Comparison of ENCODE assay signal across 28 cellular contexts in the genomic region with DNA sequence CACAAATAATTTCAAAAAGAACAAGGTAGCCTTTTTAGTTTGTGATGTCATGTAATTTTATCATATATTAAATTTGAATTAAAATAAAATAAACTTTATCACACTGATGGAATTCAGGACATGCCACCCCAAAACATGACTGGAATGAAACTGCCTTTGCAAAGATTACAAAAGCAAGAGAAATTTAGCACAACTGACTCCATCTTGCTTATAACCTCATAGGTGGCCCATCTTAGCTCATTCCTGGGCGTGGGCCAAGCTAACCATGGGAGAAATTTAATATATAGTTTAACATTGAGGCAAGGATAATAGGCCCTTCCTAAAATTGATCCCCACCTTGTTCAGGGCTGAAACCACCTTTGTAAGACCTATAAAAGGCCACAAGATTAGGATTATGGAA.
"Had no signal": no experiment of that assay in that cellular context is flagged by ENCODE, and none has a peak within 500 bp of the region (broad histone marks: within the 10 kb centered on the region; RNA-seq: fewer than 3 reads in every experiment).

No MANE protein-coding gene starts in this region.

- FAIRE-seq: endometrium, endothelial cell of umbilical vein, frontal cortex had no signal

- ATAC-seq: effector memory CD8-positive, alpha-beta T cell; esophagus mucosa; foreskin keratinocyte; gastrocnemius medialis; gastroesophageal sphincter; heart left ventricle; heart right ventricle had no signal

- H3K4me3 ChIP-seq: colonic mucosa, coronary artery, dorsolateral prefrontal cortex, esophagus muscularis mucosa, esophagus squamous epithelium, gastrocnemius medialis, gastroesophageal sphincter, heart left ventricle, heart right ventricle, hepatocyte had no signal

- H3K27ac ChIP-seq: colonic mucosa, coronary artery, dorsolateral prefrontal cortex, epithelial cell of prostate, esophagus muscularis mucosa, esophagus squamous epithelium, foreskin keratinocyte, gastrocnemius medialis, gastroesophageal sphincter, heart left ventricle, heart right ventricle, hepatocyte had no signal

- H3K4me1 ChIP-seq: colonic mucosa, esophagus muscularis mucosa, esophagus squamous epithelium, foreskin keratinocyte, gastrocnemius medialis, heart right ventricle had no signal

- H3K9me3 ChIP-seq: colonic mucosa, esophagus muscularis mucosa, esophagus squamous epithelium, gastrocnemius medialis, gastroesophageal sphincter, heart left ventricle, heart right ventricle had no signal

- H3K79me2 ChIP-seq: hepatocyte had no signal

- H3K4me2 ChIP-seq: hepatocyte had no signal

- H3K27me3 ChIP-seq: colonic mucosa, dorsolateral prefrontal cortex, esophagus muscularis mucosa, esophagus squamous epithelium, foreskin keratinocyte, gastrocnemius medialis, gastroesophageal sphincter, heart left ventricle, heart right ventricle, hepatocyte had no signal

- H3K36me3 ChIP-seq: colonic mucosa, esophagus muscularis mucosa, esophagus squamous epithelium, gastrocnemius medialis, gastroesophageal sphincter, heart left ventricle had no signal

- H2AFZ ChIP-seq: hepatocyte had no signal

- DNase-seq: colonic mucosa; cortex of kidney; dermis blood vessel endothelial cell; dorsolateral prefrontal cortex; effector CD4-positive, alpha-beta T cell; effector CD8-positive, alpha-beta T cell; effector memory CD4-positive, alpha-beta T cell; effector memory CD8-positive, alpha-beta T cell; endodermal cell; erythroblast; esophagus squamous epithelium; foreskin fibroblast; foreskin keratinocyte; foreskin melanocyte; gastrocnemius medialis; glutamatergic neuron; head of caudate nucleus; heart left ventricle; heart right ventricle had no signal
